In genomic region chr1:178341218-178341956, GRCh38 we compare ENCODE assay signal across 8 cellular contexts.
DNase-seq lines count a peak whose midpoint lies in the region; ATAC-seq, FAIRE-seq and TF ChIP-seq lines count a peak whose summit lies in the region.

No MANE protein-coding gene starts in this region.

- H3K27ac Mint-ChIP-seq in HFFc6, result peak overlapping the region; percentile 79

- H3K27me3 Mint-ChIP-seq in HFFc6 (ENCODE audit: insufficient read depth), result no peaks in the 10 kb centered on the region

- H3K27ac ChIP-seq in breast epithelium (peak overlapping the region; percentile 67 to 77), iPS-20b (ENCODE audit: low read length) (peak overlapping the region; percentile 80), small intestine (ENCODE audit: low read depth in 1 of 2, low read length in 1 of 2) (no peak overlapping the region)

- H3K4me3 Mint-ChIP-seq in HFFc6, result peak overlapping the region; percentile 83

- WGBS in small intestine, 3 donors, result 10 to 39% (median 30%) methylated on average over 10 of the region's 10 CpGs

- no peaks in the 10 kb centered on the region for H3K4me1 ChIP-seq in breast epithelium
- H3K4me1 ChIP-seq in iPS-20b (ENCODE audit: insufficient read depth, low read length), result peaks cover 55% of the 10 kb centered on the region
- H3K4me1 ChIP-seq in small intestine (ENCODE audit: control insufficient read depth in 2 of 2, insufficient read depth in 1 of 2, low read depth in 1 of 2, low read length in 1 of 2), result peaks cover 0 to 6% of the 10 kb centered on the region in 2 donors

- H3K9me3 Mint-ChIP-seq in HFFc6, result no peaks in the 10 kb centered on the region

- intact Hi-C loops in breast epithelium (cut with DNase I; ENCODE audit: low total_unique reads), result no loop called here

- H3K9me3 ChIP-seq in breast epithelium, result no peaks in the 10 kb centered on the region
- no peaks in the 10 kb centered on the region for H3K9me3 ChIP-seq in iPS-20b (ENCODE audit: insufficient read depth, low read depth, low read length)
- no peaks in the 10 kb centered on the region for H3K9me3 ChIP-seq in small intestine (ENCODE audit: control insufficient read depth, low read depth)

- peaks cover 87% of the 10 kb centered on the region for H3K4me1 Mint-ChIP-seq in HFFc6 (ENCODE audit: low read depth)

- no peaks in the 10 kb centered on the region for H3K36me3 ChIP-seq in breast epithelium
- no peaks in the 10 kb centered on the region for H3K36me3 ChIP-seq in iPS-20b (ENCODE audit: insufficient read depth, low read depth, low read length)
- H3K36me3 ChIP-seq in small intestine (ENCODE audit: control insufficient read depth in 2 of 2, insufficient read depth in 2 of 2, low read length in 2 of 2), result no peaks in the 10 kb centered on the region

- H3K4me3 ChIP-seq in breast epithelium (peak overlapping the region in 2 of 3 donors; percentile 38 to 53), iPS-20b (ENCODE audit: low read length) (peak overlapping the region; percentile 69), small intestine (ENCODE audit: low read depth in 1 of 2, low read length in 2 of 2) (no peak overlapping the region)

- TF ChIP-seq POLR2A in breast epithelium (IDR thresholded peaks at IDR 0.05), result no peak

- H3K27me3 ChIP-seq in breast epithelium (no peaks in the 10 kb centered on the region), iPS-20b (ENCODE audit: insufficient read depth, low read length) (no peaks in the 10 kb centered on the region), small intestine (ENCODE audit: control insufficient read depth in 2 of 2, insufficient read depth in 2 of 2, low read length in 2 of 2) (no peaks in the 10 kb centered on the region)

- TF ChIP-seq CTCF in HFFc6 (IDR thresholded peaks at IDR 0.05) (no peak), breast epithelium (IDR thresholded peaks at IDR 0.05) (no peak)

- DNase-seq in HFFc6 (peak; percentile 67), breast epithelium (ENCODE audit: low spot score in 2 of 2) (peak; percentile 73 to 79), small intestine (peak; percentile 35), NCI-H748 (lab: John Stamatoyannopoulos, UW; ENCODE audit: unreplicated experiment) (no peak)
- DNase-seq in activated naive CD4-positive, alpha-beta T cell (lab: John Stamatoyannopoulos, UW), result no peak
- no peak for DNase-seq in activated CD4-positive, alpha-beta T cell treated with anti-CD3 and anti-CD28 coated beads, Interleukin-2, amount 50 U/mL, for 4 hours

- H3K9ac ChIP-seq in iPS-20b (ENCODE audit: low read depth, low read length), result peak overlapping the region; percentile 83

- no peak for FAIRE-seq in small intestine (lab: Jason Lieb, UNC)

- no peaks in the 10 kb centered on the region for H3K36me3 Mint-ChIP-seq in HFFc6 (ENCODE audit: low read depth)

- no peak for ATAC-seq in HG02981 (IDR thresholded peaks at IDR 0.05; ENCODE audit: unreplicated experiment)

Comparison
In these comparisons a context has a peak if more than half of its experiments do, and no peak if none do; other contexts are left out.
1. DNase-seq: peak in HFFc6 (single experiment), breast epithelium (2 of 2) and small intestine (single experiment); none in activated naive CD4-positive, alpha-beta T cell (0 of 4), NCI-H748 (single experiment) and activated CD4-positive, alpha-beta T cell treated with anti-CD3 and anti-CD28 coated beads, Interleukin-2, amount 50 U/mL, for 4 hours (0 of 2).
2. H3K27ac ChIP-seq: peak in breast epithelium (2 of 2) and iPS-20b (single experiment); none in small intestine (0 of 2).
3. H3K4me3 ChIP-seq: peak in breast epithelium (2 of 3) and iPS-20b (single experiment); none in small intestine (0 of 2).